Comparison of ENCODE assay signal across 1 cellular context in the genomic region with DNA sequence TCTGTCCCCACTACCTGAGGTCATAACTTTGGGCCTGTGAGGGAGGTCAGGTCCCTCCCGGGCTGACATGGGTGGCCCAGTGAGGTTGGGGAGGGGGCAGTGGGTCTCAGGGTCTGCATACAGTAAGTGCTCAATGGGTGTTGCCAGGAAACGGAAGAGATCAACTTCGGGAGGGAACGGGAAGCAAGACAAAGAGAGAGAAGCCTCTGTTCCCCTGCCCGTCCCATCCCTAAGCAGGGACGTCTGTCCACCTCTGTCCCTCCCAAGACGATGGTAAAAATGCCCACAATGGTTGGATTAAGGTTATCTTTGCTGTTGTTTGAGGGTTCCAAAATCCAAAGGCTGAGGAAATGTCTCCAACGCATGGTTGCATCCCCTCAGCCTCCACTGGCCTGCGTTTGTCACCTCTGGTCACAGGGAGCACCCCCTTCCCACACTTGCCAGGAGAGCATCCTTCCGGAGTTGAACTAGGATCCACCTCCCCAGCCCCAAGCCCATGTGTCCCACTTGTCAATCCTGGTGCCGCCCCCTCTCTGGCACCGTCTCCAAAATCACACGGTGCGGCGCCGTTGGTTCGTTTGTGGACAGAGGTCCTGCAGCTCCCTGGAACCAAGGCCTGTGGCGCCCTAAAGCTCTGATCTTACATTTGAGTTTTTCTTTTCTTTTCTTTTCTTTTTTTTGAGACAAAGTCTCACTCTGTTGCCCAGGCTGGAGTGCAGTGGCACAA.
TF ChIP-seq lines count a peak whose summit lies in the region.

No MANE protein-coding gene starts in this region.

TF ChIP-seq in SK-N-SH treated with all-trans-retinoic acid at 6 μM for 48 hours, 23 proteins besides CTCF, POLR2A, EP300 and RAD21 (continued from another document):
- TF ChIP-seq, protein P1, sequence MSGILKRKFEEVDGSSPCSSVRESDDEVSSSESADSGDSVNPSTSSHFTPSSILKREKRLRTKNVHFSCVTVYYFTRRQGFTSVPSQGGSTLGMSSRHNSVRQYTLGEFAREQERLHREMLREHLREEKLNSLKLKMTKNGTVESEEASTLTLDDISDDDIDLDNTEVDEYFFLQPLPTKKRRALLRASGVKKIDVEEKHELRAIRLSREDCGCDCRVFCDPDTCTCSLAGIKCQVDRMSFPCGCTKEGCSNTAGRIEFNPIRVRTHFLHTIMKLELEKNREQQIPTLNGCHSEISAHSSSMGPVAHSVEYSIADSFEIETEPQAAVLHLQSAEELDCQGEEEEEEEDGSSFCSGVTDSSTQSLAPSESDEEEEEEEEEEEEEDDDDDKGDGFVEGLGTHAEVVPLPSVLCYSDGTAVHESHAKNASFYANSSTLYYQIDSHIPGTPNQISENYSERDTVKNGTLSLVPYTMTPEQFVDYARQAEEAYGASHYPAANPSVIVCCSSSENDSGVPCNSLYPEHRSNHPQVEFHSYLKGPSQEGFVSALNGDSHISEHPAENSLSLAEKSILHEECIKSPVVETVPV (CRISPR knock-in tag; IDR thresholded peaks at IDR 0.05) = no peak
- no peak for TF ChIP-seq PPARA (CRISPR knock-in tag; IDR thresholded peaks at IDR 0.05; ENCODE audit: borderline replicate concordance)
- TF ChIP-seq POU6F1 (CRISPR knock-in tag; IDR thresholded peaks at IDR 0.05; ENCODE audit: borderline replicate concordance, low read depth) = no peak
- TF ChIP-seq, protein P2, sequence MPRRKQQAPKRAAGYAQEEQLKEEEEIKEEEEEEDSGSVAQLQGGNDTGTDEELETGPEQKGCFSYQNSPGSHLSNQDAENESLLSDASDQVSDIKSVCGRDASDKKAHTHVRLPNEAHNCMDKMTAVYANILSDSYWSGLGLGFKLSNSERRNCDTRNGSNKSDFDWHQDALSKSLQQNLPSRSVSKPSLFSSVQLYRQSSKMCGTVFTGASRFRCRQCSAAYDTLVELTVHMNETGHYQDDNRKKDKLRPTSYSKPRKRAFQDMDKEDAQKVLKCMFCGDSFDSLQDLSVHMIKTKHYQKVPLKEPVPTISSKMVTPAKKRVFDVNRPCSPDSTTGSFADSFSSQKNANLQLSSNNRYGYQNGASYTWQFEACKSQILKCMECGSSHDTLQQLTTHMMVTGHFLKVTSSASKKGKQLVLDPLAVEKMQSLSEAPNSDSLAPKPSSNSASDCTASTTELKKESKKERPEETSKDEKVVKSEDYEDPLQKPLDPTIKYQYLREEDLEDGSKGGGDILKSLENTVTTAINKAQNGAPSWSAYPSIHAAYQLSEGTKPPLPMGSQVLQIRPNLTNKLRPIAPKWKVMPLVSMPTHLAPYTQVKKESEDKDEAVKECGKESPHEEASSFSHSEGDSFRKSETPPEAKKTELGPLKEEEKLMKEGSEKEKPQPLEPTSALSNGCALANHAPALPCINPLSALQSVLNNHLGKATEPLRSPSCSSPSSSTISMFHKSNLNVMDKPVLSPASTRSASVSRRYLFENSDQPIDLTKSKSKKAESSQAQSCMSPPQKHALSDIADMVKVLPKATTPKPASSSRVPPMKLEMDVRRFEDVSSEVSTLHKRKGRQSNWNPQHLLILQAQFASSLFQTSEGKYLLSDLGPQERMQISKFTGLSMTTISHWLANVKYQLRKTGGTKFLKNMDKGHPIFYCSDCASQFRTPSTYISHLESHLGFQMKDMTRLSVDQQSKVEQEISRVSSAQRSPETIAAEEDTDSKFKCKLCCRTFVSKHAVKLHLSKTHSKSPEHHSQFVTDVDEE (CRISPR knock-in tag; IDR thresholded peaks at IDR 0.05) = no peak
- no peak for TF ChIP-seq ESRRG (CRISPR knock-in tag; IDR thresholded peaks at IDR 0.05)
- no peak for TF ChIP-seq BACH2 (CRISPR knock-in tag; IDR thresholded peaks at IDR 0.05; ENCODE audit: borderline replicate concordance)
- TF ChIP-seq OSR1 (CRISPR knock-in tag; IDR thresholded peaks at IDR 0.05) = no peak
- no peak for TF ChIP-seq ZFP30 (CRISPR knock-in tag; IDR thresholded peaks at IDR 0.05)
- no peak for TF ChIP-seq ZC3H10 (CRISPR knock-in tag; IDR thresholded peaks at IDR 0.05)
- no peak for TF ChIP-seq GLIS3 (CRISPR knock-in tag; IDR thresholded peaks at IDR 0.05)
- TF ChIP-seq ZNF8 (CRISPR knock-in tag; IDR thresholded peaks at IDR 0.05) = no peak
- TF ChIP-seq CSDC2 (CRISPR knock-in tag; IDR thresholded peaks at IDR 0.05) = no peak
- TF ChIP-seq TCF4 (CRISPR knock-in tag; IDR thresholded peaks at IDR 0.05; ENCODE audit: borderline replicate concordance) = no peak
- TF ChIP-seq ISL1 (CRISPR knock-in tag; IDR thresholded peaks at IDR 0.05) = no peak
- no peak for TF ChIP-seq TOX (CRISPR knock-in tag; IDR thresholded peaks at IDR 0.05; ENCODE audit: borderline replicate concordance)
- no peak for TF ChIP-seq RARB (CRISPR knock-in tag; IDR thresholded peaks at IDR 0.05)
- TF ChIP-seq ARNTL (CRISPR knock-in tag; IDR thresholded peaks at IDR 0.05; ENCODE audit: borderline replicate concordance, low read depth) = no peak
